In the genomic region with DNA sequence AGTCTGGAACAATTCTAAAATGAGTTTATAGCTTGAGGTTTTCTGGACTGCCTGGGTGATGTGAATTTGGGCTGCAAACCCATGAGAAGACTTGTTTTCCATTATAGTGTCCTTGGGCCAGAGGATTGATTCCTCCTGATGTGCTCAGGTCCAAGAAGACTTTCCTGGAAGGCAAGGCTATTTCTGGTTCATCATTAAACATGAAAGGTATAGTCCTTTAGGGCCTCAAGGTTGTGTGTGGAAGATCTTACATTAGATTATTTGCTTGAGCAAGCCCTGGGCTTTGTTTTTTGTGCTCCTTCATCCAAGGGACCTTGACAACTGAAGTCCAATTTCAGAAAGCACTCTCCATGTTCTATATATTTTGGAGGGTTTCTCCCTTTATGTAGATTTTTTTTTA, we compare ENCODE assay signal across 13 cellular contexts. TPM values are rescaled to one million over a fixed set of nuclear protein-coding genes. Genes with fewer than 3 reads are reported as not detected.
DNase-seq lines count a peak whose midpoint lies in the region; TF ChIP-seq lines count a peak whose summit lies in the region.
"Had no signal": no experiment of that assay in that cellular context is flagged by ENCODE, and none has a peak within 500 bp of the region (broad histone marks: within the 10 kb centered on the region; RNA-seq: fewer than 3 reads in every experiment).

No MANE protein-coding gene starts in this region.

- no peak overlapping the region for H3K4me2 ChIP-seq in mammary epithelial cell (ENCODE audit: insufficient read depth, low read depth, low read length)
- no peak overlapping the region for H3K4me2 ChIP-seq in GM23248 (ENCODE audit: unreplicated experiment)
- H3K4me2 ChIP-seq: BLaER1 treated with 17β-estradiol and CSF1 and Interleukin-3, amounts not matched to agents 10 nM and 100 nM had no signal

- H3K4me1 ChIP-seq in Caco-2 (peaks cover 39% of the 10 kb centered on the region), endodermal cell (ENCODE audit: control insufficient read depth, insufficient read depth, low read length) (peaks cover 9% of the 10 kb centered on the region), mammary epithelial cell (ENCODE audit: insufficient read depth, low read length) (peaks cover 24% of the 10 kb centered on the region), GM23248 (ENCODE audit: insufficient read depth) (peaks cover 15% of the 10 kb centered on the region)

- H3K27me3 ChIP-seq in Caco-2 (replicated peaks; ENCODE audit: control insufficient read depth, insufficient read depth, low read length) (no peaks in the 10 kb centered on the region), endodermal cell (ENCODE audit: control insufficient read depth, insufficient read depth, low read length, poor library complexity, severe bottlenecking) (no peaks in the 10 kb centered on the region), mammary epithelial cell (ENCODE audit: insufficient read depth, low read length) (no peaks in the 10 kb centered on the region), GM23248 (replicated peaks; ENCODE audit: insufficient read depth) (no peaks in the 10 kb centered on the region)
- H3K27me3 ChIP-seq: BLaER1 treated with 17β-estradiol and CSF1 and Interleukin-3, amounts not matched to agents 10 nM and 100 nM had no signal

- BruUV-seq in Caco-2 (replicated peaks; lab: Mats Ljungman, UMichigan) (no TSS peak), Calu3 (replicated peaks; lab: Mats Ljungman, UMichigan) (no TSS peak), mammary epithelial cell (replicated peaks; lab: Mats Ljungman, UMichigan) (no TSS peak)

- H3K4me3 Mint-ChIP-seq in Caco-2 (ENCODE audit: unreplicated experiment): no peak overlapping the region
- no peak overlapping the region for H3K4me3 Mint-ChIP-seq in Calu3 (ENCODE audit: low read depth, unreplicated experiment)
- no peak overlapping the region for H3K4me3 Mint-ChIP-seq in endodermal cell
- H3K4me3 Mint-ChIP-seq: CD4-positive, alpha-beta T cell; CD8-positive, alpha-beta T cell had no signal

- no peaks in the 10 kb centered on the region for H3K36me3 ChIP-seq in Caco-2 (ENCODE audit: control insufficient read depth, insufficient read depth, low read length)
- H3K36me3 ChIP-seq in endodermal cell (ENCODE audit: control insufficient read depth, insufficient read depth, low read length): no peaks in the 10 kb centered on the region
- H3K36me3 ChIP-seq in mammary epithelial cell (ENCODE audit: insufficient read depth, low read length): no peaks in the 10 kb centered on the region
- no peaks in the 10 kb centered on the region for H3K36me3 ChIP-seq in GM23248 (ENCODE audit: low read depth)
- H3K36me3 ChIP-seq: BLaER1 treated with 17β-estradiol and CSF1 and Interleukin-3, amounts not matched to agents 10 nM and 100 nM had no signal

- no peaks in the 10 kb centered on the region for H4K20me1 ChIP-seq in mammary epithelial cell (ENCODE audit: insufficient read depth, low read length)
- H4K20me1 ChIP-seq in GM23248 (ENCODE audit: insufficient read depth): no peaks in the 10 kb centered on the region
- H4K20me1 ChIP-seq: BLaER1 treated with 17β-estradiol and CSF1 and Interleukin-3, amounts not matched to agents 10 nM and 100 nM had no signal

- CTCF ChIA-PET in Caco-2 (lab: Charles Lee): no interaction called here
- CTCF ChIA-PET in Calu3 (lab: Charles Lee): interaction anchor here (1.0 kb wide), 1 partner anchor 12 kb away, joined by 4 read pairs; no protein-coding TSS in a partner anchor
- CTCF ChIA-PET in mammary epithelial cell (lab: Charles Lee; ENCODE audit: low non-redundant PET): no interaction called here

- H3K9me3 Mint-ChIP-seq in Caco-2 (ENCODE audit: unreplicated experiment): no peaks in the 10 kb centered on the region
- H3K9me3 Mint-ChIP-seq in Calu3 (ENCODE audit: low read depth, unreplicated experiment): no peaks in the 10 kb centered on the region
- H3K9me3 Mint-ChIP-seq in endodermal cell: peaks cover 32% of the 10 kb centered on the region

- TF ChIP-seq CTCF in Caco-2 (IDR thresholded peaks at IDR 0.05; ENCODE audit: insufficient read depth in 1 of 2, low read depth in 1 of 2, low read length in 1 of 2, severe bottlenecking in 1 of 2, unreplicated experiment in 1 of 2) (no peak), Calu3 (IDR thresholded peaks at IDR 0.05; ENCODE audit: unreplicated experiment) (no peak), endodermal cell (conservative IDR thresholded peaks at IDR 0.05) (no peak), mammary epithelial cell (conservative IDR thresholded peaks at IDR 0.05 in 1 of 2, IDR thresholded peaks at IDR 0.05 in 1 of 2; ENCODE audit: extremely low read depth in 1 of 2, insufficient read depth in 1 of 2, low read depth in 1 of 2, low read length in 2 of 2) (no peak)

- H3K27ac Mint-ChIP-seq in Caco-2 (ENCODE audit: unreplicated experiment) (peak overlapping the region; percentile 29), Calu3 (ENCODE audit: unreplicated experiment) (peak overlapping the region; percentile 21), endodermal cell (no peak overlapping the region)
- H3K27ac Mint-ChIP-seq: CD4-positive, alpha-beta T cell; CD8-positive, alpha-beta T cell had no signal

- H3K4me3 ChIP-seq in Caco-2 (ENCODE audit: low read depth, low read length) (no peak overlapping the region), endodermal cell (ENCODE audit: low read length) (peak overlapping the region; percentile 2), mammary epithelial cell (replicated peaks in 1 of 3; ENCODE audit: insufficient read depth in 1 of 3, low read depth in 2 of 3, low read length in 3 of 3) (no peak overlapping the region), GM23248 (no peak overlapping the region)
- H3K4me3 ChIP-seq: BLaER1 treated with 17β-estradiol and CSF1 and Interleukin-3, amounts not matched to agents 10 nM and 100 nM had no signal

- in situ Hi-C loops in mammary epithelial cell (cut with MboI; ENCODE audit: low sequenced_read_pairs in 2 of 2) (no loop called here), GM23248 (cut with MboI) (no loop called here)

- H2AFZ ChIP-seq in mammary epithelial cell (ENCODE audit: low read depth, low read length) (no peak overlapping the region), GM23248 (no peak overlapping the region)

- H3K79me2 ChIP-seq in mammary epithelial cell (ENCODE audit: insufficient read depth, low read length) (no peaks in the 10 kb centered on the region), GM23248 (ENCODE audit: insufficient read depth) (no peaks in the 10 kb centered on the region)

- H3K4me1 Mint-ChIP-seq in Caco-2 (ENCODE audit: low read depth, unreplicated experiment): peaks cover 6% of the 10 kb centered on the region
- peaks cover 55% of the 10 kb centered on the region for H3K4me1 Mint-ChIP-seq in Calu3 (ENCODE audit: low read depth, unreplicated experiment)
- H3K4me1 Mint-ChIP-seq in endodermal cell: peaks cover 15% of the 10 kb centered on the region

- intact Hi-C loops in Caco-2 (cut with micrococcal nuclease; ENCODE audit: unreplicated experiment) (no loop called here), Calu3 (cut with micrococcal nuclease; ENCODE audit: unreplicated experiment) (no loop called here), mammary epithelial cell (cut with micrococcal nuclease) (no loop called here)

- H3K9me3 ChIP-seq in Caco-2 (no peaks in the 10 kb centered on the region), endodermal cell (ENCODE audit: control insufficient read depth, low read length) (peaks cover 40% of the 10 kb centered on the region), mammary epithelial cell (replicated peaks; ENCODE audit: insufficient read depth, low read length) (no peaks in the 10 kb centered on the region), GM23248 (ENCODE audit: low read depth) (peaks cover 9% of the 10 kb centered on the region)

- H3K9ac ChIP-seq in endodermal cell (ENCODE audit: extremely low read depth, low read length, poor library complexity, severe bottlenecking) (no peak overlapping the region), mammary epithelial cell (ENCODE audit: insufficient read depth, low read length) (no peak overlapping the region), GM23248 (no peak overlapping the region)
- H3K9ac ChIP-seq: BLaER1 treated with 17β-estradiol and CSF1 and Interleukin-3, amounts not matched to agents 10 nM and 100 nM had no signal

- no peaks in the 10 kb centered on the region for H3K27me3 Mint-ChIP-seq in Caco-2 (ENCODE audit: insufficient read depth, unreplicated experiment)
- H3K27me3 Mint-ChIP-seq in Calu3 (ENCODE audit: unreplicated experiment): no peaks in the 10 kb centered on the region
- no peaks in the 10 kb centered on the region for H3K27me3 Mint-ChIP-seq in endodermal cell (ENCODE audit: insufficient read depth)

- no peak overlapping the region for H3K27ac ChIP-seq in endodermal cell (ENCODE audit: low read depth, low read length)
- H3K27ac ChIP-seq in mammary epithelial cell (ENCODE audit: insufficient read depth, low read depth, low read length): no peak overlapping the region
- no peak overlapping the region for H3K27ac ChIP-seq in GM23248
- H3K27ac ChIP-seq: BLaER1 treated with 17β-estradiol and CSF1 and Interleukin-3, amounts not matched to agents 10 nM and 100 nM; C4-2B had no signal

- no peaks in the 10 kb centered on the region for H3K9me2 ChIP-seq in GM23248 (ENCODE audit: insufficient read depth)

- no peaks in the 10 kb centered on the region; the same call in 1 of the 2 replicates for H3F3A ChIP-seq in GM23248 (ENCODE audit: insufficient read depth)

- POLR2A ChIA-PET in Caco-2 (lab: Charles Lee): no interaction called here

- H3K36me3 Mint-ChIP-seq in Caco-2 (ENCODE audit: insufficient read depth, unreplicated experiment): no peaks in the 10 kb centered on the region
- peaks cover 7% of the 10 kb centered on the region for H3K36me3 Mint-ChIP-seq in Calu3 (ENCODE audit: insufficient read depth, unreplicated experiment)
- H3K36me3 Mint-ChIP-seq in endodermal cell (ENCODE audit: low read depth): no peaks in the 10 kb centered on the region
- H3K36me3 Mint-ChIP-seq: CD8-positive, alpha-beta T cell had no signal

- DNase-seq in Caco-2: no peak
- no peak for DNase-seq in Calu3
- DNase-seq in endodermal cell: no peak
- no peak for DNase-seq in mammary epithelial cell
- no peak for DNase-seq in GM23248
- DNase-seq: 8988T; ACHN; CD4-positive, alpha-beta T cell; CD8-positive, alpha-beta T cell; DMS79 treated with DMSO at 0.1 percent for 48 hours; GF-D8 had no signal

- dilution Hi-C loops in mammary epithelial cell (cut with HindIII; ENCODE audit: low sequenced_read_pairs): no loop called here

RNA-seq across cellular contexts. Expression of a gene that starts 26.8 kb away (rescaled TPM):
- 84.4 and 85.4 TPM in 2 replicates for total RNA-seq in Caco-2 (2022)
- total RNA-seq in Calu3 (2022): 213 TPM in 2 replicates
- total RNA-seq in endodermal cell: 10 to 100 TPM; 70.5 to 75.3 TPM
- 43.2 TPM for polyA plus RNA-seq in endodermal cell (2013, experiment 1 of 2)
- polyA plus RNA-seq in endodermal cell (2013, experiment 2 of 2): 35.7 TPM
- 100 to 1,000 TPM; 145 to 148 TPM for total RNA-seq in mammary epithelial cell
- 48.4 TPM for polyA plus RNA-seq in mammary epithelial cell
- polyA minus RNA-seq in mammary epithelial cell: 144 TPM
- 6.1 and 7.1 TPM in 2 replicates for total RNA-seq in GM23248 (2014; rRNA removed; shearing (Covaris generic))
- polyA plus RNA-seq in GM23248 (2016; fragmentation: Nextera tagmentation; extraction: Ambion mirVana): 3.2 and 3.7 TPM in 2 replicates
